37 cellular contexts compared by ENCODE assay signal in genomic region chr3:131285456-131285855, GRCh38.
"Had no signal": no experiment of that assay in that cellular context is flagged by ENCODE, and none has a peak within 500 bp of the region (broad histone marks: within the 10 kb centered on the region; RNA-seq: fewer than 3 reads in every experiment).

No MANE protein-coding gene starts in this region.

- H3K9me3 ChIP-seq: adrenal gland, body of pancreas had no signal

- H3K4me3 ChIP-seq: adrenal gland, body of pancreas had no signal

- H3K9me3 Mint-ChIP-seq: activated CD4-positive, alpha-beta memory T cell treated with anti-CD3 and anti-CD28 coated beads, Interleukin-2, amount 10 ng/mL, durations not matched to agents 7 days and 5 days; activated CD4-positive, alpha-beta T cell treated with anti-CD3 and anti-CD28 coated beads, Interleukin-2, amount 10 ng/mL, durations not matched to agents 24 days and 14 days; activated naive CD4-positive, alpha-beta T cell treated with anti-CD3 and anti-CD28 coated beads for 36 hours; activated naive CD4-positive, alpha-beta T cell treated with anti-CD3 and anti-CD28 coated beads, Interleukin-2, amount 50 U/mL, for 72 hours; activated T-cell treated with anti-CD3 and anti-CD28 coated beads, Interleukin-2, amount 50 U/mL, for 4 hours; activated T-cell treated with anti-CD3 and anti-CD28 coated beads, Interleukin-2, amount 50 U/mL, for 72 hours; activated T-helper 1 cell treated with anti-CD3 and anti-CD28 coated beads, Interleukin-12 subunit alpha, Interleukin-12 subunit beta, Interleukin-2, Interleukin-4 antibody, amounts not matched to agents 30 ng/mL and 10 ng/mL and 1 ng/mL, durations not matched to agents 14 hours and 24 hours and 36 hours; activated T-helper 17 cell treated with anti-CD3 and anti-CD28 coated beads, Interleukin-2, amount 50 U/mL, for 72 hours; T-helper 1 cell treated with Interleukin-12 subunit alpha and Interleukin-12 subunit beta and Interleukin-4 antibody, amounts not matched to agents 30 μg/mL and 1 μg/mL, for 36 hours; T-helper 2 cell treated with Interferon-gamma antibody and Interleukin-4, amounts not matched to agents 5 μg/mL and 100 μg/mL, for 36 hours had no signal

- H3K27ac Mint-ChIP-seq: activated B cell treated with CpG ODN at 0.5 μM for 24 hours; activated CD4-positive, alpha-beta memory T cell treated with anti-CD3 and anti-CD28 coated beads, Interleukin-2, amount 10 ng/mL, durations not matched to agents 7 days and 5 days; activated CD4-positive, alpha-beta T cell treated with anti-CD3 and anti-CD28 coated beads, Interleukin-2, amount 10 ng/mL, durations not matched to agents 24 days and 14 days; activated CD8-positive, alpha-beta memory T cell treated with anti-CD3 and anti-CD28 coated beads, Interleukin-2, amount 10 ng/mL, durations not matched to agents 7 days and 5 days; activated CD8-positive, alpha-beta T cell treated with anti-CD3 and anti-CD28 coated beads, Interleukin-2, amount 10 ng/mL, durations not matched to agents 7 days and 5 days; activated naive CD4-positive, alpha-beta T cell treated with anti-CD3 and anti-CD28 coated beads for 36 hours; activated naive CD8-positive, alpha-beta T cell treated with anti-CD3 and anti-CD28 coated beads for 36 hours; activated T-cell treated with anti-CD3 and anti-CD28 coated beads, Interleukin-2, amount 50 U/mL, for 72 hours; activated T-helper 1 cell treated with anti-CD3 and anti-CD28 coated beads, Interleukin-12 subunit alpha, Interleukin-12 subunit beta, Interleukin-2, Interleukin-4 antibody, amounts not matched to agents 30 ng/mL and 10 ng/mL and 1 ng/mL, durations not matched to agents 14 hours and 24 hours and 36 hours; activated T-helper 17 cell treated with anti-CD3 and anti-CD28 coated beads, Interleukin-2, amount 50 U/mL, for 72 hours; T-helper 1 cell treated with Interleukin-12 subunit alpha and Interleukin-12 subunit beta and Interleukin-4 antibody, amounts not matched to agents 30 μg/mL and 1 μg/mL, for 36 hours; T-helper 2 cell treated with Interferon-gamma antibody and Interleukin-4, amounts not matched to agents 5 μg/mL and 100 μg/mL, for 36 hours had no signal

- H3K27me3 Mint-ChIP-seq: activated B cell treated with CpG ODN at 0.5 μM for 24 hours; activated CD4-positive, alpha-beta memory T cell treated with anti-CD3 and anti-CD28 coated beads, Interleukin-2, amount 10 ng/mL, durations not matched to agents 7 days and 5 days; activated CD8-positive, alpha-beta memory T cell treated with anti-CD3 and anti-CD28 coated beads, Interleukin-2, amount 10 ng/mL, durations not matched to agents 7 days and 5 days; activated naive CD8-positive, alpha-beta T cell treated with anti-CD3 and anti-CD28 coated beads for 36 hours; activated T-helper 17 cell treated with anti-CD3 and anti-CD28 coated beads, Interleukin-2, amount 50 U/mL, for 72 hours had no signal

- H3K36me3 Mint-ChIP-seq: activated CD8-positive, alpha-beta memory T cell treated with anti-CD3 and anti-CD28 coated beads, Interleukin-2, amount 10 ng/mL, durations not matched to agents 7 days and 5 days; activated naive CD4-positive, alpha-beta T cell treated with anti-CD3 and anti-CD28 coated beads, Interleukin-2, amount 50 U/mL, for 72 hours; activated naive CD8-positive, alpha-beta T cell treated with anti-CD3 and anti-CD28 coated beads for 36 hours had no signal

- H3K36me3 ChIP-seq: adrenal gland, brain microvascular endothelial cell had no signal

- H3K4me1 Mint-ChIP-seq: activated B cell treated with CpG ODN at 0.5 μM for 24 hours; activated CD4-positive, alpha-beta memory T cell treated with anti-CD3 and anti-CD28 coated beads, Interleukin-2, amount 10 ng/mL, durations not matched to agents 7 days and 5 days; activated CD4-positive, alpha-beta T cell treated with anti-CD3 and anti-CD28 coated beads, Interleukin-2, amount 10 ng/mL, durations not matched to agents 24 days and 14 days; activated CD8-positive, alpha-beta memory T cell treated with anti-CD3 and anti-CD28 coated beads, Interleukin-2, amount 10 ng/mL, durations not matched to agents 7 days and 5 days; activated naive CD8-positive, alpha-beta T cell treated with anti-CD3 and anti-CD28 coated beads for 36 hours; activated T-helper 17 cell treated with anti-CD3 and anti-CD28 coated beads, Interleukin-2, amount 50 U/mL, for 72 hours had no signal

- H3K4me1 ChIP-seq: adrenal gland had no signal

- FAIRE-seq: astrocyte, TTC549 had no signal

- H3K27ac ChIP-seq: adrenal gland, body of pancreas, brain microvascular endothelial cell, VCaP had no signal

- H3K4me3 Mint-ChIP-seq: activated B cell treated with CpG ODN at 0.5 μM for 24 hours; activated CD4-positive, alpha-beta memory T cell treated with anti-CD3 and anti-CD28 coated beads, Interleukin-2, amount 10 ng/mL, durations not matched to agents 7 days and 5 days; activated CD4-positive, alpha-beta T cell treated with anti-CD3 and anti-CD28 coated beads, Interleukin-2, amount 10 ng/mL, durations not matched to agents 24 days and 14 days; activated CD8-positive, alpha-beta memory T cell treated with anti-CD3 and anti-CD28 coated beads, Interleukin-2, amount 10 ng/mL, durations not matched to agents 7 days and 5 days; activated CD8-positive, alpha-beta T cell treated with anti-CD3 and anti-CD28 coated beads, Interleukin-2, amount 10 ng/mL, durations not matched to agents 7 days and 5 days; activated naive CD4-positive, alpha-beta T cell treated with anti-CD3 and anti-CD28 coated beads for 36 hours; activated naive CD8-positive, alpha-beta T cell treated with anti-CD3 and anti-CD28 coated beads for 36 hours; activated T-cell treated with anti-CD3 and anti-CD28 coated beads, Interleukin-2, amount 50 U/mL, for 4 hours; activated T-cell treated with anti-CD3 and anti-CD28 coated beads, Interleukin-2, amount 50 U/mL, for 72 hours; activated T-helper 1 cell treated with anti-CD3 and anti-CD28 coated beads, Interleukin-12 subunit alpha, Interleukin-12 subunit beta, Interleukin-2, Interleukin-4 antibody, amounts not matched to agents 30 ng/mL and 10 ng/mL and 1 ng/mL, durations not matched to agents 14 hours and 24 hours and 36 hours; activated T-helper 17 cell treated with anti-CD3 and anti-CD28 coated beads, Interleukin-2, amount 50 U/mL, for 72 hours; T-helper 1 cell treated with Interleukin-12 subunit alpha and Interleukin-12 subunit beta and Interleukin-4 antibody, amounts not matched to agents 30 μg/mL and 1 μg/mL, for 36 hours; T-helper 2 cell treated with Interferon-gamma antibody and Interleukin-4, amounts not matched to agents 5 μg/mL and 100 μg/mL, for 36 hours had no signal

- H3K27me3 ChIP-seq: adrenal gland, body of pancreas, brain microvascular endothelial cell had no signal

- DNase-seq: activated B cell treated with CpG ODN at 0.5 μM for 24 hours; activated CD4-positive, alpha-beta memory T cell treated with anti-CD3 and anti-CD28 coated beads, Interleukin-2, amount 10 ng/mL, durations not matched to agents 7 days and 5 days; activated CD4-positive, alpha-beta T cell treated with anti-CD3 and anti-CD28 coated beads for 4 hours; activated CD4-positive, alpha-beta T cell treated with anti-CD3 and anti-CD28 coated beads, Interleukin-2, amount 10 ng/mL, durations not matched to agents 24 days and 14 days; activated CD4-positive, alpha-beta T cell treated with anti-CD3 and anti-CD28 coated beads, Interleukin-2, amount 50 U/mL, for 1 hour; activated CD4-positive, alpha-beta T cell treated with anti-CD3 and anti-CD28 coated beads, Interleukin-2, amount 50 U/mL, for 48 hours; activated CD4-positive, CD25-positive, alpha-beta regulatory T cell treated with anti-CD3 and anti-CD28 coated beads, Interleukin-2, amount 50 U/mL, for 72 hours; activated CD8-positive, alpha-beta memory T cell treated with anti-CD3 and anti-CD28 coated beads for 24 hours; activated CD8-positive, alpha-beta memory T cell treated with anti-CD3 and anti-CD28 coated beads, Interleukin-2, amount 10 ng/mL, durations not matched to agents 7 days and 5 days; activated CD8-positive, alpha-beta memory T cell treated with anti-CD3 and anti-CD28 coated beads, Interleukin-2, amount 50 U/mL, for 48 hours; activated CD8-positive, alpha-beta T cell treated with anti-CD3 and anti-CD28 coated beads, Interleukin-2, amount 10 ng/mL, durations not matched to agents 7 days and 5 days; activated effector memory CD4-positive, alpha-beta T cell treated with anti-CD3 and anti-CD28 coated beads, Interleukin-2, amount 50 U/mL, for 16 hours; activated gamma-delta T cell treated with Interleukin-2 at 50 U/mL for 16 hours; activated naive CD4-positive, alpha-beta T cell; activated naive CD4-positive, alpha-beta T cell treated with anti-CD3 and anti-CD28 coated beads for 36 hours; activated naive CD4-positive, alpha-beta T cell treated with anti-CD3 and anti-CD28 coated beads, Interleukin-2, amount 50 U/mL, for 16 hours; activated naive CD8-positive, alpha-beta T cell treated with anti-CD3 and anti-CD28 coated beads for 36 hours; activated T-cell treated with anti-CD3 and anti-CD28 coated beads, Interleukin-2, amount 50 U/mL, for 1 hour; activated T-cell treated with anti-CD3 and anti-CD28 coated beads, Interleukin-2, amount 50 U/mL, for 4 hours; activated T-cell treated with anti-CD3 and anti-CD28 coated beads, Interleukin-2, amount 50 U/mL, for 72 hours; adrenal gland; amniotic stem cell; aorta; body of pancreas; brain microvascular endothelial cell; central memory CD4-positive, alpha-beta T cell; T-helper 1 cell; T-helper 2 cell; T-helper 9 cell had no signal
